In the genomic region with DNA sequence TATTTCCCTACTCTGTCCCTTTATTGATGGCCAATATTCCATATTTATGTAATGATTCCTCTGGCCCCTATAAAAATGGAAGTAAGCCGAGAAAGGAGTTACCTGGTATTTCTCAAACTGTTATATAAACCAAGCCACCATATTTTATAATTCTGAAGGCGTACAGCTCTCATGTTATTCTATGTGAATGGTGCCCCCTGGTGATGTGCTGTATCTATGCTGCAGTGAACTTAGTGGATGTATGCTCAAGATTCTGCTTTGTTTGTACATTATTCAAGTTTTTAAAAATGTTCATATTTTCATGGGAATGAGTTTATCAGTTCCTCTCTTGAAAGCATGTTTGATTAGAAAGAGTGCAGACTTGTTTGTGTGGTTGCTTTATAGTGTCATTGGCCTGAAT, we compare ENCODE assay signal across 9 cellular contexts.
DNase-seq lines count a peak whose midpoint lies in the region; ATAC-seq and TF ChIP-seq lines count a peak whose summit lies in the region.
"Had no signal": no experiment of that assay in that cellular context is flagged by ENCODE, and none has a peak within 500 bp of the region (broad histone marks: within the 10 kb centered on the region; RNA-seq: fewer than 3 reads in every experiment).

No MANE protein-coding gene starts in this region.

- H3K27me3 ChIP-seq in kidney epithelial cell (ENCODE audit: control insufficient read depth, insufficient read depth, low read length) = no peaks in the 10 kb centered on the region

- TF ChIP-seq CTCF in kidney epithelial cell (IDR thresholded peaks at IDR 0.05; ENCODE audit: insufficient read depth, low read length, poor library complexity, severe bottlenecking) = peak; percentile 74

- peaks cover 17% of the 10 kb centered on the region for H3K9me3 Mint-ChIP-seq in activated naive CD8-positive, alpha-beta T cell treated with anti-CD3 and anti-CD28 coated beads, Interleukin-2, amount 50 U/mL, for 24 hours
- H3K9me3 Mint-ChIP-seq in activated CD4-positive, alpha-beta T cell treated with anti-CD3 and anti-CD28 coated beads, Interleukin-2, amount 10 ng/mL, durations not matched to agents 24 days and 14 days = peaks cover 4% of the 10 kb centered on the region
- H3K9me3 Mint-ChIP-seq: stimulated activated naive CD8-positive, alpha-beta T cell treated with anti-CD3 and anti-CD28 coated beads, Interleukin-15, Interleukin-2, amounts not matched to agents 100 ng/mL and 50 ng/mL, for 24 hours had no signal

- H3K4me3 Mint-ChIP-seq in activated naive CD8-positive, alpha-beta T cell treated with anti-CD3 and anti-CD28 coated beads, Interleukin-2, amount 50 U/mL, for 24 hours = no peak overlapping the region
- H3K4me3 Mint-ChIP-seq in activated CD4-positive, alpha-beta T cell treated with anti-CD3 and anti-CD28 coated beads, Interleukin-2, amount 10 ng/mL, durations not matched to agents 24 days and 14 days = no peak overlapping the region
- H3K4me3 Mint-ChIP-seq: stimulated activated naive CD8-positive, alpha-beta T cell treated with anti-CD3 and anti-CD28 coated beads, Interleukin-15, Interleukin-2, amounts not matched to agents 100 ng/mL and 50 ng/mL, for 24 hours had no signal

- no peak overlapping the region for H3K4me3 ChIP-seq in kidney epithelial cell (ENCODE audit: low read depth, low read length)

- H3K36me3 Mint-ChIP-seq in activated naive CD8-positive, alpha-beta T cell treated with anti-CD3 and anti-CD28 coated beads, Interleukin-2, amount 50 U/mL, for 24 hours (ENCODE audit: low read depth) = no peaks in the 10 kb centered on the region
- no peaks in the 10 kb centered on the region for H3K36me3 Mint-ChIP-seq in activated CD4-positive, alpha-beta T cell treated with anti-CD3 and anti-CD28 coated beads, Interleukin-2, amount 10 ng/mL, durations not matched to agents 24 days and 14 days (ENCODE audit: low read depth)

- ATAC-seq in GM18502 (IDR thresholded peaks at IDR 0.05; ENCODE audit: poor library complexity, unreplicated experiment) = no peak
- ATAC-seq in activated naive CD8-positive, alpha-beta T cell treated with anti-CD3 and anti-CD28 coated beads, Interleukin-2, amount 50 U/mL, for 24 hours = no peak

- no peak overlapping the region for H3K27ac Mint-ChIP-seq in activated naive CD8-positive, alpha-beta T cell treated with anti-CD3 and anti-CD28 coated beads, Interleukin-2, amount 50 U/mL, for 24 hours
- H3K27ac Mint-ChIP-seq in activated CD4-positive, alpha-beta T cell treated with anti-CD3 and anti-CD28 coated beads, Interleukin-2, amount 10 ng/mL, durations not matched to agents 24 days and 14 days = no peak overlapping the region
- H3K27ac Mint-ChIP-seq: stimulated activated naive CD8-positive, alpha-beta T cell treated with anti-CD3 and anti-CD28 coated beads, Interleukin-15, Interleukin-2, amounts not matched to agents 100 ng/mL and 50 ng/mL, for 24 hours had no signal

- DNase-seq in CMK (ENCODE audit: low read depth) (peak; percentile 2), LHCN-M2 (ENCODE audit: low read depth) (peak; percentile 59), amniotic epithelial cell (ENCODE audit: low read depth) (peak; percentile 60), kidney epithelial cell (ENCODE audit: low read depth) (no peak)
- no peak for DNase-seq in activated naive CD8-positive, alpha-beta T cell treated with anti-CD3 and anti-CD28 coated beads, Interleukin-2, amount 50 U/mL, for 24 hours
- DNase-seq in activated effector memory CD4-positive, alpha-beta T cell treated with Interleukin-2 at 50 U/mL for 16 hours = no peak
- DNase-seq in activated CD4-positive, alpha-beta T cell treated with anti-CD3 and anti-CD28 coated beads, Interleukin-2, amount 10 ng/mL, durations not matched to agents 24 days and 14 days = no peak

- no peaks in the 10 kb centered on the region for H3K36me3 ChIP-seq in kidney epithelial cell (ENCODE audit: control insufficient read depth, insufficient read depth, low read length)

- intact Hi-C loops in activated CD4-positive, alpha-beta T cell treated with anti-CD3 and anti-CD28 coated beads, Interleukin-2, amount 10 ng/mL, durations not matched to agents 24 days and 14 days (cut with micrococcal nuclease) = no loop called here

- H3K4me1 Mint-ChIP-seq in activated naive CD8-positive, alpha-beta T cell treated with anti-CD3 and anti-CD28 coated beads, Interleukin-2, amount 50 U/mL, for 24 hours = no peaks in the 10 kb centered on the region
- H3K4me1 Mint-ChIP-seq in activated CD4-positive, alpha-beta T cell treated with anti-CD3 and anti-CD28 coated beads, Interleukin-2, amount 10 ng/mL, durations not matched to agents 24 days and 14 days = no peaks in the 10 kb centered on the region

- no peaks in the 10 kb centered on the region for H3K27me3 Mint-ChIP-seq in activated naive CD8-positive, alpha-beta T cell treated with anti-CD3 and anti-CD28 coated beads, Interleukin-2, amount 50 U/mL, for 24 hours
- no peaks in the 10 kb centered on the region for H3K27me3 Mint-ChIP-seq in activated CD4-positive, alpha-beta T cell treated with anti-CD3 and anti-CD28 coated beads, Interleukin-2, amount 10 ng/mL, durations not matched to agents 24 days and 14 days
- H3K27me3 Mint-ChIP-seq: stimulated activated naive CD8-positive, alpha-beta T cell treated with anti-CD3 and anti-CD28 coated beads, Interleukin-15, Interleukin-2, amounts not matched to agents 100 ng/mL and 50 ng/mL, for 24 hours had no signal

Comparison
In these comparisons a context has a peak if more than half of its experiments do, and no peak if none do; other contexts are left out.
1. DNase-seq: peak in CMK (single experiment), LHCN-M2 (single experiment) and amniotic epithelial cell (single experiment); none in kidney epithelial cell (single experiment), activated naive CD8-positive, alpha-beta T cell treated with anti-CD3 and anti-CD28 coated beads, Interleukin-2, amount 50 U/mL, for 24 hours (single experiment), activated effector memory CD4-positive, alpha-beta T cell treated with Interleukin-2 at 50 U/mL for 16 hours (single experiment) and activated CD4-positive, alpha-beta T cell treated with anti-CD3 and anti-CD28 coated beads, Interleukin-2, amount 10 ng/mL, durations not matched to agents 24 days and 14 days (single experiment).